Comparison of ENCODE assay signal across 16 cellular contexts in the genomic region with DNA sequence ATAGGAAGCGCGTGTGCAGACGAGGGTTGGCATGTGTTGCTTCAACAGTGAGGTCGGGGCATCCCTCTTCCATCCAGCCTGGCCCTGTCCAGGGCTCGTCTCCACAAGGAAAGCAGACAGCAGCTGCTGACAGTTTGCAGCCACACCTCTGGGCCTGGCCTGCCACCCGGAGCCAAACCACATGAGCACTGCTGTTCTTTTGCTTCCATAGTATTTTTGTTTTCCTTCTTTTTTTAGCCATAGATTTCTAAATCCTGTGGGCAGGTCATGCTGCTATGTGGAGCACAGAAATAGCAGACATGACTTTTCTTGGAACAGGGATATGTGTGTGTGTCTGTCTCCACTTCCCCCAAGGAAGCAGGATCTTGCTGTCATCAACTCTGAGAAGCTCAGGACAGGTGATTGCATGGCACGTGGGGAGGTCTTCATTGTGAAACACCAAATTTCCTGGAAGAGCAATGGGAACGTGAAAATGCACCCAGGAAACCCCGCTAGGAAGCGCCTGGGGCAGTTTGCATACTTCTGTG.
DNase-seq lines count a peak whose midpoint lies in the region; ATAC-seq, FAIRE-seq and TF ChIP-seq lines count a peak whose summit lies in the region.
"Had no signal": no experiment of that assay in that cellular context is flagged by ENCODE, and none has a peak within 500 bp of the region (broad histone marks: within the 10 kb centered on the region; RNA-seq: fewer than 3 reads in every experiment).

No MANE protein-coding gene starts in this region.

- H3K56ac ChIP-seq in H1 (replicated peaks; ENCODE audit: insufficient read length, low read depth, low read length): no peak overlapping the region

- H3K79me1 ChIP-seq in H1 (ENCODE audit: low read depth, low read length): peaks cover 29% of the 10 kb centered on the region

- WGBS in H1 (ENCODE audit: extremely low coverage in 1 of 2, insufficient coverage in 1 of 2, insufficient read length in 1 of 2, insufficient replicate concordance in 2 of 2, low coverage in 1 of 2, low lambda C conversion rate in 2 of 2, missing lambda C conversion rate in 1 of 2), 2 experiments: 85% methylated on average over 10 of the region's 10 CpGs; no CpG with 5 or more reads in 1 of the 2 experiments

- no peak for ATAC-seq in activated T-cell treated with anti-CD3 and anti-CD28 coated beads, Interleukin-2, amount 50 U/mL, for 72 hours (replicated peaks in 1 of 2)
- ATAC-seq in left ventricle myocardium superior: peak; percentile 92
- no peak for ATAC-seq in stimulated activated effector memory CD8-positive, alpha-beta T cell treated with anti-CD3 and anti-CD28 coated beads, Interleukin-12 subunit alpha, Interleukin-12 subunit beta, amount 100 ng/mL, for 72 hours
- ATAC-seq in CD8-positive, alpha-beta T cell: no peak
- ATAC-seq: natural killer cell had no signal

- no peaks in the 10 kb centered on the region for H3K23me2 ChIP-seq in H1 (ENCODE audit: low read depth, low read length)

- no peak overlapping the region for H2BK12ac ChIP-seq in H1 (ENCODE audit: low read depth, low read length)

- peaks cover 11 to 26% of the 10 kb centered on the region in 2 donors for H3K36me3 Mint-ChIP-seq in activated T-cell treated with anti-CD3 and anti-CD28 coated beads, Interleukin-2, amount 50 U/mL, for 72 hours (ENCODE audit: insufficient read depth in 2 of 2)
- H3K36me3 Mint-ChIP-seq in stimulated activated effector memory CD8-positive, alpha-beta T cell treated with anti-CD3 and anti-CD28 coated beads, Interleukin-12 subunit alpha, Interleukin-12 subunit beta, amount 100 ng/mL, for 72 hours: peaks cover 88% of the 10 kb centered on the region
- H3K36me3 Mint-ChIP-seq in CD8-positive, alpha-beta T cell: peaks cover 48% of the 10 kb centered on the region
- H3K36me3 Mint-ChIP-seq: natural killer cell had no signal

- H4K8ac ChIP-seq in H1 (ENCODE audit: extremely low read depth, insufficient read depth, low read length): no peak overlapping the region

- 0 out of 2 replicates have a peak overlapping the region, but pooled peaks have one; percentile 48 for H2BK5ac ChIP-seq in H1 (ENCODE audit: low read depth, low read length)

- intact Hi-C loops in left ventricle myocardium superior (cut with micrococcal nuclease): no loop called here
- intact Hi-C loops in CD8-positive, alpha-beta T cell (cut with DNase I, micrococcal nuclease): no loop called here

- H3K14ac ChIP-seq in H1 (ENCODE audit: insufficient read length): no peak overlapping the region

- H3K27ac ChIP-seq in H1 (ENCODE audit: low read depth, low read length): no peak overlapping the region
- no peak overlapping the region for H3K27ac ChIP-seq in CD8-positive, alpha-beta T cell (ENCODE audit: low read depth, low read length)
- H3K27ac ChIP-seq: VCaP had no signal

- TF ChIP-seq EP300 in H1 (IDR thresholded peaks at IDR 0.05; ENCODE audit: borderline replicate concordance in 1 of 2, low read depth in 2 of 2, low read length in 2 of 2): no peak

- 0 out of 3 replicates have a peak, but pooled peaks of 1 of the 2 experiments have one; percentile 16 for TF ChIP-seq POLR2A in H1 (IDR thresholded peaks at IDR 0.05; ENCODE audit: control extremely low read depth in 1 of 2, low read depth in 2 of 2, low read length in 2 of 2)

- no peaks in the 10 kb centered on the region; a peak in 2 of 7 replicates for H3K27me3 ChIP-seq in H1 (replicated peaks in 1 of 4; ENCODE audit: control insufficient read depth in 3 of 4, extremely low read depth in 1 of 4, insufficient read depth in 3 of 4, low read length in 3 of 4)
- no peaks in the 10 kb centered on the region for H3K27me3 ChIP-seq in CD8-positive, alpha-beta T cell (ENCODE audit: insufficient read depth, low read length)

- no peak for TF ChIP-seq CTCF in H1 (IDR thresholded peaks at IDR 0.05; ENCODE audit: control extremely low read depth in 1 of 3, insufficient read depth in 1 of 3, low read depth in 1 of 3, low read length in 3 of 3)
- TF ChIP-seq CTCF in CD8-positive, alpha-beta T cell (IDR thresholded peaks at IDR 0.05): no peak

- DNase-seq in activated T-cell treated with anti-CD3 and anti-CD28 coated beads, Interleukin-2, amount 50 U/mL, for 72 hours: no peak
- DNase-seq in activated T-cell treated with anti-CD3 and anti-CD28 coated beads, Interleukin-2, amount 50 U/mL, for 48 hours: no peak
- DNase-seq in H1 (ENCODE audit: low read depth in 1 of 2, low spot score in 2 of 2): no peak
- DNase-seq in left ventricle myocardium superior: peak; percentile 85
- DNase-seq in stimulated activated effector memory CD8-positive, alpha-beta T cell treated with anti-CD3 and anti-CD28 coated beads, Interleukin-12 subunit alpha, Interleukin-12 subunit beta, amount 100 ng/mL, for 72 hours (ENCODE audit: low spot score in 2 of 2): no peak
- no peak for DNase-seq in HPDE6-E6E7 (ENCODE audit: extremely low spot score)
- DNase-seq in CD8-positive, alpha-beta T cell: no peak
- no peak for DNase-seq in NOMO-1 treated with DMSO at 0.1 percent for 48 hours (lab: John Stamatoyannopoulos, UW; ENCODE audit: unreplicated experiment)
- DNase-seq: ACHN; natural killer cell; NCI-H146; NCI-H345; stimulated activated CD8-positive, alpha-beta memory T cell treated with anti-CD3 and anti-CD28 coated beads, Interleukin-4, amount 100 ng/mL, for 48 hours; trophoblast cell had no signal

- H4K5ac ChIP-seq in H1 (ENCODE audit: insufficient read length, low read depth, low read length): no peak overlapping the region

- H3K9me3 ChIP-seq in H1 (ENCODE audit: insufficient read depth in 2 of 2, low read depth in 1 of 2, low read length in 1 of 2): no peaks in the 10 kb centered on the region; a peak in 1 of 4 replicates
- H3K9me3 ChIP-seq in CD8-positive, alpha-beta T cell (ENCODE audit: low read length): no peaks in the 10 kb centered on the region

- H2AFZ ChIP-seq in H1 (ENCODE audit: low read length): no peak overlapping the region

- no peak overlapping the region for H2AK5ac ChIP-seq in H1 (ENCODE audit: low read depth, low read length)

- no peak overlapping the region for H3K9ac ChIP-seq in H1 (replicated peaks in 1 of 4; ENCODE audit: extremely low read depth in 1 of 4, low read depth in 3 of 4, low read length in 3 of 4)

- H2BK20ac ChIP-seq in H1 (ENCODE audit: low read length): no peak overlapping the region

- no peak for FAIRE-seq in H1 (lab: Jason Lieb, UNC)
- FAIRE-seq: colon had no signal

- H3K4me3 Mint-ChIP-seq in activated T-cell treated with anti-CD3 and anti-CD28 coated beads, Interleukin-2, amount 50 U/mL, for 72 hours: no peak overlapping the region
- H3K4me3 Mint-ChIP-seq in stimulated activated effector memory CD8-positive, alpha-beta T cell treated with anti-CD3 and anti-CD28 coated beads, Interleukin-12 subunit alpha, Interleukin-12 subunit beta, amount 100 ng/mL, for 72 hours: no peak overlapping the region
- no peak overlapping the region for H3K4me3 Mint-ChIP-seq in CD8-positive, alpha-beta T cell
- H3K4me3 Mint-ChIP-seq: natural killer cell had no signal

- H3K18ac ChIP-seq in H1 (ENCODE audit: extremely low read depth, low read length): no peak overlapping the region

- H3K9me3 Mint-ChIP-seq in activated T-cell treated with anti-CD3 and anti-CD28 coated beads, Interleukin-2, amount 50 U/mL, for 72 hours: no peaks in the 10 kb centered on the region
- no peaks in the 10 kb centered on the region for H3K9me3 Mint-ChIP-seq in stimulated activated effector memory CD8-positive, alpha-beta T cell treated with anti-CD3 and anti-CD28 coated beads, Interleukin-12 subunit alpha, Interleukin-12 subunit beta, amount 100 ng/mL, for 72 hours
- no peaks in the 10 kb centered on the region for H3K9me3 Mint-ChIP-seq in CD8-positive, alpha-beta T cell
- H3K9me3 Mint-ChIP-seq: natural killer cell had no signal

- H3K79me2 ChIP-seq in H1 (ENCODE audit: control insufficient read depth in 1 of 2, insufficient read depth in 2 of 2, low read length in 2 of 2): peaks cover 7 to 96% of the 10 kb centered on the region in 2 experiments

- H2BK120ac ChIP-seq in H1 (replicated peaks; ENCODE audit: low read depth, low read length): no peak overlapping the region

- CTCF ChIA-PET in H1 (lab: Charles Lee; ENCODE audit: partially characterized antibody): interaction anchor here (1.4 kb wide), 1 partner anchor 67 kb away, joined by 3 read pairs; no protein-coding TSS in a partner anchor
- CTCF ChIA-PET in CD8-positive, alpha-beta T cell (lab: Charles Lee): no interaction called here

- H2BK15ac ChIP-seq in H1 (ENCODE audit: low read length): no peak overlapping the region

- H3K27me3 Mint-ChIP-seq in activated T-cell treated with anti-CD3 and anti-CD28 coated beads, Interleukin-2, amount 50 U/mL, for 72 hours (ENCODE audit: low read depth): no peaks in the 10 kb centered on the region
- no peaks in the 10 kb centered on the region for H3K27me3 Mint-ChIP-seq in CD8-positive, alpha-beta T cell (ENCODE audit: low read depth)

- peak overlapping the region; percentile 51 for H3K27ac Mint-ChIP-seq in activated T-cell treated with anti-CD3 and anti-CD28 coated beads, Interleukin-2, amount 50 U/mL, for 72 hours
- peak overlapping the region; percentile 76 for H3K27ac Mint-ChIP-seq in stimulated activated effector memory CD8-positive, alpha-beta T cell treated with anti-CD3 and anti-CD28 coated beads, Interleukin-12 subunit alpha, Interleukin-12 subunit beta, amount 100 ng/mL, for 72 hours
- H3K27ac Mint-ChIP-seq in CD8-positive, alpha-beta T cell: no peak overlapping the region

- H4K20me1 ChIP-seq in H1 (replicated peaks in 1 of 2; ENCODE audit: control insufficient read depth in 1 of 2, insufficient read depth in 2 of 2, low read length in 2 of 2): peaks cover 57% of the 10 kb centered on the region in 2 experiments

- no peak for TF ChIP-seq RAD21 in H1 (IDR thresholded peaks at IDR 0.05 in 1 of 2, conservative IDR thresholded peaks at IDR 0.05 in 1 of 2; ENCODE audit: low read depth in 2 of 2, low read length in 2 of 2)

- H3K4me2 ChIP-seq in H1 (ENCODE audit: insufficient read depth in 1 of 2, low read depth in 2 of 2, low read length in 2 of 2): no peak overlapping the region

- no peak overlapping the region for H3K4ac ChIP-seq in H1 (replicated peaks; ENCODE audit: insufficient read length, low read depth, low read length)

- peaks cover 19 to 29% (median 25%) of the 10 kb centered on the region in 4 experiments for H3K4me1 ChIP-seq in H1 (replicated peaks in 1 of 4; ENCODE audit: control insufficient read depth in 3 of 4, insufficient read depth in 4 of 4, low read length in 3 of 4)
- peaks cover 12% of the 10 kb centered on the region for H3K4me1 ChIP-seq in CD8-positive, alpha-beta T cell (ENCODE audit: insufficient read depth, low read length)

- no peak overlapping the region for H4K91ac ChIP-seq in H1 (replicated peaks; ENCODE audit: insufficient read length, low read length)

- H3K4me3 ChIP-seq in H1 (ENCODE audit: extremely low read depth in 1 of 4, insufficient read depth in 2 of 4, low read depth in 3 of 4, low read length in 4 of 4): no peak overlapping the region
- no peak overlapping the region for H3K4me3 ChIP-seq in CD8-positive, alpha-beta T cell (ENCODE audit: low read depth, low read length)

- H3K4me1 Mint-ChIP-seq in activated T-cell treated with anti-CD3 and anti-CD28 coated beads, Interleukin-2, amount 50 U/mL, for 72 hours (ENCODE audit: low read depth): peaks cover 23% of the 10 kb centered on the region
- H3K4me1 Mint-ChIP-seq in stimulated activated effector memory CD8-positive, alpha-beta T cell treated with anti-CD3 and anti-CD28 coated beads, Interleukin-12 subunit alpha, Interleukin-12 subunit beta, amount 100 ng/mL, for 72 hours: peaks cover 38% of the 10 kb centered on the region
- peaks cover 25% of the 10 kb centered on the region for H3K4me1 Mint-ChIP-seq in CD8-positive, alpha-beta T cell (ENCODE audit: low read depth)

- POLR2A ChIA-PET in H1 (lab: Charles Lee; ENCODE audit: partially characterized antibody): no interaction called here
- POLR2A ChIA-PET in CD8-positive, alpha-beta T cell (lab: Charles Lee): no interaction called here

- H3K36me3 ChIP-seq in H1 (ENCODE audit: control insufficient read depth in 2 of 4, insufficient read depth in 4 of 4, low read length in 3 of 4): peaks cover 39 to 65% (median 43%) of the 10 kb centered on the region in 4 experiments
- no peaks in the 10 kb centered on the region for H3K36me3 ChIP-seq in CD8-positive, alpha-beta T cell (ENCODE audit: insufficient read depth, low read length)

- no peak overlapping the region for H3K23ac ChIP-seq in H1 (ENCODE audit: insufficient read length)
